Comparison of ENCODE assay signal across 8 cellular contexts in the genomic region with DNA sequence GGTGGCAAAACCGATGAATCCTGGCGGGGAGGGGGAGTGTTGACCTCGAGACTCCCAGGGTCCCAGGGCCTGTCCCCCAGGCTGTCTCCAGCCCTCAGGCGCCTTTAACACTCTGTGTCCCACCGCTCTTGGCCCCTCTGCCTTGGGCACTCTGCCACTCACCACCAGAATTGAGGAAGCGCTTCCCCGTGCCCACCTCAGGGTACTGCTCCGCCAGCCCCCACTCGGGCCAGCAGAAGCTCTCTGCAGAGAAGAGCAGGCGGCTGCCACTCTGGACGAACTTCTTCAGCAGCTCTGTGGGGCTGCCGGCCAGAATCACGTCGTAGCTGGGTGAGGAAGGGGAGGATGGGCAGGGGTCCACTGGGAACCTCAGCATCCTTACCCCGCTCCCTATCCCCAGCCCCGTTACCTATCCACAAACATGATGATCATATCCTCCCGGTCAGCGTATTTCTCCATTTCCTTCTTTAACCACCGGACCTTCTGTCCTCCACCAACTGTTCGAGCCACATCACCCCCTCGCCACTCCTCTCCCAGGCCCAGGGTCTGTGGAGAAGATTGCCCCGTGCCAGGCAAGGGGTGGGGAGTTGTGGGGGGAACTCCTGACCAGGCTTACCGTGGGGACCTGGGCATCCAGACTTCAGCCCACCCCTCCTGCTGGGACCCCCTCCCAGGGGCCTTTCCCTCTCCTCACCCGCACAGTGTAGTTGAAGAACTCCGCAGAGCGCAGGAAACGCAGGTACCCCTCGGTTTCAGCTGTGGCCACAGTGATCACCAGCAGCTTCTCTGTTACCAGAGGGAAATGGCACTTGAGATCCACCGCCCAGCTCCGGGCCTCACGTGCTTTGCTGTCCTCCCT. TPM values are rescaled to one million over a fixed set of nuclear protein-coding genes. Genes with fewer than 3 reads are reported as not detected.
DNase-seq lines count a peak whose midpoint lies in the region; ATAC-seq, FAIRE-seq and TF ChIP-seq lines count a peak whose summit lies in the region.

No MANE protein-coding gene starts in this region.

- WGBS in HepG2 (ENCODE audit: low lambda C conversion rate): 65% methylated on average over 25 of the region's 31 CpGs

- peaks cover 29% of the 10 kb centered on the region for H3K79me2 ChIP-seq in HepG2 (ENCODE audit: insufficient read depth, low read length)

- TF ChIP-seq CTCF in AG04450 (IDR thresholded peaks at IDR 0.05; ENCODE audit: low read depth, low read length): no peak
- TF ChIP-seq CTCF in HepG2 (CRISPR knock-in tag; IDR thresholded peaks at IDR 0.05): no peak
- TF ChIP-seq CTCF in type B pancreatic cell (conservative IDR thresholded peaks at IDR 0.05): no peak

- H3K4me3 ChIP-seq in AG04450 (ENCODE audit: low read depth, low read length) (peak overlapping the region; percentile 92), HepG2 (replicated peaks in 1 of 3; ENCODE audit: insufficient read depth in 1 of 3, low read depth in 2 of 3, low read length in 3 of 3) (peak overlapping the region; percentile 82 to 95 (median 83))

- peak overlapping the region; percentile 91 for H3K4me2 ChIP-seq in HepG2 (ENCODE audit: low read depth, low read length)

- in situ Hi-C loops in HepG2 (cut with HindIII; ENCODE audit: extremely low pct_ligation_motif_present, low pct_unique_long_range_greater_than_20kb): no loop called here

- TSS peak; percentile 65 for BruUV-seq in HepG2 (replicated peaks; lab: Mats Ljungman, UMichigan)

- H3K9me3 Mint-ChIP-seq in type B pancreatic cell: no peaks in the 10 kb centered on the region

- no peak for TF ChIP-seq POLR2A in HepG2 (IDR thresholded peaks at IDR 0.05; ENCODE audit: insufficient read depth in 1 of 2, low read depth in 2 of 2, low read length in 2 of 2)

- H3K27ac ChIP-seq in AG04450 (ENCODE audit: low read depth, low read length) (peak overlapping the region; percentile 2), angular gyrus (ENCODE audit: low read depth, low read length) (peak overlapping the region; percentile 95), HepG2 (ENCODE audit: extremely low read length, insufficient read depth, low read length) (peak overlapping the region; percentile 84)

- peak overlapping the region; percentile 43 for H3K27ac Mint-ChIP-seq in type B pancreatic cell

- no peaks in the 10 kb centered on the region for H3K27me3 Mint-ChIP-seq in type B pancreatic cell

- no peaks in the 10 kb centered on the region for H4K20me1 ChIP-seq in HepG2 (ENCODE audit: insufficient read depth, low read length)

- intact Hi-C loops in HepG2 (cut with micrococcal nuclease; ENCODE audit: unreplicated experiment): loop anchor here (2.0 kb wide), 1 partner anchor 15 kb away; the partner anchor contains the start of gene MOGAT3

- peak overlapping the region; percentile 99 for H3K4me3 Mint-ChIP-seq in type B pancreatic cell

- CTCF ChIA-PET in AG04450 (lab: Charles Lee) (interaction anchor here (1.1 to 2.2 kb wide), 3 partner anchors 24 to 73 kb away, joined by 3 to 26 read pairs (median 7); no protein-coding TSS in a partner anchor), HepG2 (lab: Yijun Ruan, JAX; ENCODE audit: low intra/inter-chr PET ratio, low total read pairs) (interaction anchor here (1.3 kb wide), 1 partner anchor 28 kb away, joined by 5 read pairs; the partner anchor contains the start of gene FIS1)

- H3K9me3 ChIP-seq in AG04450 (ENCODE audit: control insufficient read depth, insufficient read depth, low read length): no peaks in the 10 kb centered on the region; the same call in 1 of the 2 replicates
- no peaks in the 10 kb centered on the region for H3K9me3 ChIP-seq in HepG2 (ENCODE audit: low read length)

- TF ChIP-seq EP300 in HepG2 (IDR thresholded peaks at IDR 0.05; ENCODE audit: low read depth in 2 of 2, low read length in 2 of 2) (no peak), HepG2 (CRISPR knock-in tag; IDR thresholded peaks at IDR 0.05; ENCODE audit: borderline replicate concordance) (no peak)

- peak overlapping the region; percentile 86 for H3K9ac ChIP-seq in HepG2 (ENCODE audit: insufficient read depth, low read depth, low read length)

- POLR2A ChIA-PET in AG04450 (lab: Yijun Ruan, JAX) (interaction anchor here (1.7 to 2.5 kb wide), 2 partner anchors 28 to 72 kb away, joined by 5 to 13 read pairs; no protein-coding TSS in a partner anchor), HepG2 (lab: Yijun Ruan, JAX) (interaction anchor here (1.0 to 11.2 kb wide), 7 partner anchors 12 to 341 kb away, joined by 3 to 202 read pairs (median 8); partner anchors contain the start of genes CLDN15, FIS1, MOGAT3 and SRRT)

- no peak for TF ChIP-seq RAD21 in HepG2 (CRISPR knock-in tag; IDR thresholded peaks at IDR 0.05)

- DNase-seq in AG04450 (ENCODE audit: low read depth, low spot score) (no peak), HCEC 1CT (peak; percentile 7), HepG2 (ENCODE audit: low spot score) (no peak), type B pancreatic cell (ENCODE audit: extremely low spot score, unreplicated experiment) (no peak), dermis blood vessel endothelial cell (no peak), dedifferentiated amniotic fluid mesenchymal stem cell (ENCODE audit: extremely low spot score) (no peak)
- no peak for DNase-seq in stimulated activated naive CD4-positive, alpha-beta T cell treated with Interleukin-2 at 50 U/mL for 16 hours (lab: John Stamatoyannopoulos, UW)

- no peaks in the 10 kb centered on the region for H3K27me3 ChIP-seq in AG04450 (ENCODE audit: control insufficient read depth, insufficient read depth, low read length)
- no peaks in the 10 kb centered on the region; a peak in 1 of 5 replicates for H3K27me3 ChIP-seq in HepG2 (ENCODE audit: control insufficient read depth in 1 of 2, insufficient read depth in 2 of 2, low read length in 2 of 2)

- H3K36me3 ChIP-seq in HepG2 (replicated peaks in 1 of 2; ENCODE audit: control insufficient read depth in 1 of 2, insufficient read depth in 2 of 2, low read length in 2 of 2): peaks cover 5 to 14% of the 10 kb centered on the region in 2 experiments; a peak in 3 of 5 replicates

- H3K36me3 Mint-ChIP-seq in type B pancreatic cell: peaks cover 3% of the 10 kb centered on the region

- ATAC-seq in HepG2: no peak

- peaks cover 44% of the 10 kb centered on the region for H3K4me1 ChIP-seq in HepG2 (ENCODE audit: insufficient read depth, low read length)

- H2AFZ ChIP-seq in HepG2 (ENCODE audit: low read length): no peak overlapping the region

- H3K4me1 Mint-ChIP-seq in type B pancreatic cell (ENCODE audit: unreplicated experiment): peaks cover 19% of the 10 kb centered on the region

- FAIRE-seq in HepG2 (lab: Jason Lieb, UNC): no peak

RNA-seq across cellular contexts. Expression of gene PLOD3, which starts 1.2 kb away (rescaled TPM):
- 60.6 and 86.9 TPM in 2 replicates for polyA plus RNA-seq in AG04450 (2011; rRNA removed)
- polyA minus RNA-seq in AG04450 (2011; rRNA and poly(A)+ RNA removed): 57.3 and 84.1 TPM in 2 replicates
- 22.2 and 67.4 TPM in 2 replicates for total RNA-seq in HepG2 (2016; rRNA removed; fragmentation: Illumina TruSeq; extraction: Trizol)
- 23.9 and 25.4 TPM in 2 replicates for total RNA-seq in HepG2 (2016; cell fraction: cytosol; rRNA removed; fragmentation: Illumina TruSeq; extraction: Trizol; ENCODE audit: low read depth)
- 20.2 and 72.6 TPM in 2 replicates for total RNA-seq in HepG2 (2016; cell fraction: insoluble cytoplasmic fraction; rRNA removed; fragmentation: Illumina TruSeq; extraction: Trizol)
- total RNA-seq in HepG2 (2016; cell fraction: membrane; rRNA removed; fragmentation: Illumina TruSeq; extraction: Trizol): 24.4 and 25.4 TPM in 2 replicates
- 63.9 and 86.6 TPM in 2 replicates for total RNA-seq in HepG2 (2016; cell fraction: nucleus; rRNA removed; fragmentation: Illumina TruSeq; extraction: Trizol)
- polyA plus RNA-seq in HepG2 (2011; rRNA removed): 65.8 and 69.0 TPM in 2 replicates
- 46.3 and 69.3 TPM in 2 replicates for polyA plus RNA-seq in HepG2 (2011; cell fraction: cytosol; rRNA removed)
- 162 and 195 TPM in 2 replicates for polyA plus RNA-seq in HepG2 (2011; cell fraction: nucleus; rRNA removed)
- polyA plus RNA-seq in HepG2 (2012): 53.0 and 94.8 TPM in 2 replicates
- polyA plus RNA-seq in HepG2 (2016; cell fraction: cytosol; fragmentation: Illumina TruSeq; extraction: Trizol; ENCODE audit: low read depth): 12.2 and 13.8 TPM in 2 replicates
- polyA plus RNA-seq in HepG2 (2016; cell fraction: insoluble cytoplasmic fraction; fragmentation: Illumina TruSeq; extraction: Trizol; ENCODE audit: low read depth): 27.9 and 38.5 TPM in 2 replicates
- 21.2 and 23.4 TPM in 2 replicates for polyA plus RNA-seq in HepG2 (2016; cell fraction: membrane; fragmentation: Illumina TruSeq; extraction: Trizol; ENCODE audit: low read depth)
- 217 and 227 TPM in 2 replicates for polyA plus RNA-seq in HepG2 (2016; cell fraction: nucleus; fragmentation: Illumina TruSeq; extraction: Trizol; ENCODE audit: insufficient read depth, low read depth)
- 44.4 and 96.8 TPM in 2 replicates for polyA minus RNA-seq in HepG2 (2011; rRNA and poly(A)+ RNA removed; ENCODE audit: low replicate concordance)
- polyA minus RNA-seq in HepG2 (2011; cell fraction: cytosol; rRNA and poly(A)+ RNA removed): 55.0 and 69.8 TPM in 2 replicates
- 37.7 and 50.2 TPM in 2 replicates for polyA minus RNA-seq in HepG2 (2011; cell fraction: nucleus; rRNA and poly(A)+ RNA removed)
- total RNA-seq in type B pancreatic cell (ENCODE audit: low replicate concordance): 37.5 and 65.7 TPM in 2 replicates
- 54.1 and 104 TPM in 2 replicates for total RNA-seq in dermis blood vessel endothelial cell

RNA-seq across cellular contexts. Expression of gene ZNHIT1, which starts 1.7 kb away (rescaled TPM):
- polyA plus RNA-seq in AG04450 (2011; rRNA removed): 36.0 and 46.2 TPM in 2 replicates
- 27.6 and 30.3 TPM in 2 replicates for polyA minus RNA-seq in AG04450 (2011; rRNA and poly(A)+ RNA removed)
- 64.5 and 66.5 TPM in 2 replicates for total RNA-seq in HepG2 (2016; rRNA removed; fragmentation: Illumina TruSeq; extraction: Trizol)
- total RNA-seq in HepG2 (2016; cell fraction: cytosol; rRNA removed; fragmentation: Illumina TruSeq; extraction: Trizol; ENCODE audit: low read depth): 64.0 and 69.5 TPM in 2 replicates
- total RNA-seq in HepG2 (2016; cell fraction: insoluble cytoplasmic fraction; rRNA removed; fragmentation: Illumina TruSeq; extraction: Trizol): 68.4 and 76.1 TPM in 2 replicates
- total RNA-seq in HepG2 (2016; cell fraction: membrane; rRNA removed; fragmentation: Illumina TruSeq; extraction: Trizol): 53.8 and 60.2 TPM in 2 replicates
- total RNA-seq in HepG2 (2016; cell fraction: nucleus; rRNA removed; fragmentation: Illumina TruSeq; extraction: Trizol): 26.8 and 31.3 TPM in 2 replicates
- polyA plus RNA-seq in HepG2 (2011; rRNA removed): 32.5 and 36.8 TPM in 2 replicates
- polyA plus RNA-seq in HepG2 (2011; cell fraction: cytosol; rRNA removed): 42.7 and 52.4 TPM in 2 replicates
- 23.5 and 25.9 TPM in 2 replicates for polyA plus RNA-seq in HepG2 (2011; cell fraction: nucleus; rRNA removed)
- 41.6 and 44.7 TPM in 2 replicates for polyA plus RNA-seq in HepG2 (2012)
- 71.9 and 73.7 TPM in 2 replicates for polyA plus RNA-seq in HepG2 (2016; cell fraction: cytosol; fragmentation: Illumina TruSeq; extraction: Trizol; ENCODE audit: low read depth)
- polyA plus RNA-seq in HepG2 (2016; cell fraction: insoluble cytoplasmic fraction; fragmentation: Illumina TruSeq; extraction: Trizol; ENCODE audit: low read depth): 68.8 and 69.1 TPM in 2 replicates
- 47.5 and 51.9 TPM in 2 replicates for polyA plus RNA-seq in HepG2 (2016; cell fraction: membrane; fragmentation: Illumina TruSeq; extraction: Trizol; ENCODE audit: low read depth)
- 57.2 and 62.8 TPM in 2 replicates for polyA plus RNA-seq in HepG2 (2016; cell fraction: nucleus; fragmentation: Illumina TruSeq; extraction: Trizol; ENCODE audit: insufficient read depth, low read depth)
- 23.4 and 35.9 TPM in 2 replicates for polyA minus RNA-seq in HepG2 (2011; rRNA and poly(A)+ RNA removed; ENCODE audit: low replicate concordance)
- polyA minus RNA-seq in HepG2 (2011; cell fraction: cytosol; rRNA and poly(A)+ RNA removed): 21.7 and 22.1 TPM in 2 replicates
- 5.4 and 6.3 TPM in 2 replicates for polyA minus RNA-seq in HepG2 (2011; cell fraction: nucleus; rRNA and poly(A)+ RNA removed)
- total RNA-seq in type B pancreatic cell (ENCODE audit: low replicate concordance): 61.1 and 68.7 TPM in 2 replicates
- 70.9 and 122 TPM in 2 replicates for total RNA-seq in dermis blood vessel endothelial cell

RNA-seq across cellular contexts. Expression of gene MOGAT3, which starts 15.4 kb away (rescaled TPM):
- not detected in 2 replicates for polyA plus RNA-seq in AG04450 (2011; rRNA removed)
- polyA minus RNA-seq in AG04450 (2011; rRNA and poly(A)+ RNA removed): not detected in 2 replicates
- total RNA-seq in HepG2 (2016; rRNA removed; fragmentation: Illumina TruSeq; extraction: Trizol): 5.5 and 22.5 TPM in 2 replicates
- 4.9 TPM in 2 replicates for total RNA-seq in HepG2 (2016; cell fraction: cytosol; rRNA removed; fragmentation: Illumina TruSeq; extraction: Trizol; ENCODE audit: low read depth)
- total RNA-seq in HepG2 (2016; cell fraction: insoluble cytoplasmic fraction; rRNA removed; fragmentation: Illumina TruSeq; extraction: Trizol): 5.7 and 22.7 TPM in 2 replicates
- 4.8 and 5.0 TPM in 2 replicates for total RNA-seq in HepG2 (2016; cell fraction: membrane; rRNA removed; fragmentation: Illumina TruSeq; extraction: Trizol)
- total RNA-seq in HepG2 (2016; cell fraction: nucleus; rRNA removed; fragmentation: Illumina TruSeq; extraction: Trizol): 38.2 and 46.4 TPM in 2 replicates
- 30.5 and 39.2 TPM in 2 replicates for polyA plus RNA-seq in HepG2 (2011; rRNA removed)
- 16.6 and 17.2 TPM in 2 replicates for polyA plus RNA-seq in HepG2 (2011; cell fraction: cytosol; rRNA removed)
- 82.9 and 84.5 TPM in 2 replicates for polyA plus RNA-seq in HepG2 (2011; cell fraction: nucleus; rRNA removed)
- 17.1 and 24.2 TPM in 2 replicates for polyA plus RNA-seq in HepG2 (2012)
- 1.8 and 2.5 TPM in 2 replicates for polyA plus RNA-seq in HepG2 (2016; cell fraction: cytosol; fragmentation: Illumina TruSeq; extraction: Trizol; ENCODE audit: low read depth)
- polyA plus RNA-seq in HepG2 (2016; cell fraction: insoluble cytoplasmic fraction; fragmentation: Illumina TruSeq; extraction: Trizol; ENCODE audit: low read depth): 5.6 and 6.9 TPM in 2 replicates
- 2.9 and 3.0 TPM in 2 replicates for polyA plus RNA-seq in HepG2 (2016; cell fraction: membrane; fragmentation: Illumina TruSeq; extraction: Trizol; ENCODE audit: low read depth)
- polyA plus RNA-seq in HepG2 (2016; cell fraction: nucleus; fragmentation: Illumina TruSeq; extraction: Trizol; ENCODE audit: insufficient read depth, low read depth): 38.7 and 42.5 TPM in 2 replicates
- polyA minus RNA-seq in HepG2 (2011; rRNA and poly(A)+ RNA removed; ENCODE audit: low replicate concordance): 121 TPM in 1 of 2 replicates, not detected in the other
- polyA minus RNA-seq in HepG2 (2011; cell fraction: cytosol; rRNA and poly(A)+ RNA removed): 14.9 and 15.6 TPM in 2 replicates
- 233 and 284 TPM in 2 replicates for polyA minus RNA-seq in HepG2 (2011; cell fraction: nucleus; rRNA and poly(A)+ RNA removed)
- 0.94 and 1.1 TPM in 2 replicates for total RNA-seq in type B pancreatic cell (ENCODE audit: low replicate concordance)
- total RNA-seq in dermis blood vessel endothelial cell: not detected in 2 replicates

RNA-seq across cellular contexts. Expression of gene CLDN15, which starts 21.4 kb away (rescaled TPM):
- polyA plus RNA-seq in AG04450 (2011; rRNA removed) (3.0 and 3.3 TPM in 2 replicates), HepG2 (2011; rRNA removed) (17.8 and 20.6 TPM in 2 replicates)
- 3.4 and 3.8 TPM in 2 replicates for polyA minus RNA-seq in AG04450 (2011; rRNA and poly(A)+ RNA removed)
- total RNA-seq in HepG2 (2016; rRNA removed; fragmentation: Illumina TruSeq; extraction: Trizol) (2.2 and 7.1 TPM in 2 replicates), type B pancreatic cell (ENCODE audit: low replicate concordance) (9.5 and 16.3 TPM in 2 replicates), dermis blood vessel endothelial cell (2.3 and 6.5 TPM in 2 replicates)
- total RNA-seq in HepG2 (2016; cell fraction: cytosol; rRNA removed; fragmentation: Illumina TruSeq; extraction: Trizol; ENCODE audit: low read depth): 1.6 and 1.9 TPM in 2 replicates
- total RNA-seq in HepG2 (2016; cell fraction: insoluble cytoplasmic fraction; rRNA removed; fragmentation: Illumina TruSeq; extraction: Trizol): 1.7 and 7.0 TPM in 2 replicates
- 2.3 and 3.3 TPM in 2 replicates for total RNA-seq in HepG2 (2016; cell fraction: membrane; rRNA removed; fragmentation: Illumina TruSeq; extraction: Trizol)
- 8.2 and 12.3 TPM in 2 replicates for total RNA-seq in HepG2 (2016; cell fraction: nucleus; rRNA removed; fragmentation: Illumina TruSeq; extraction: Trizol)
- polyA plus RNA-seq in HepG2 (2011; cell fraction: cytosol; rRNA removed): 5.9 and 8.1 TPM in 2 replicates
- 79.5 and 89.0 TPM in 2 replicates for polyA plus RNA-seq in HepG2 (2011; cell fraction: nucleus; rRNA removed)
- 7.2 and 11.3 TPM in 2 replicates for polyA plus RNA-seq in HepG2 (2012)
- polyA plus RNA-seq in HepG2 (2016; cell fraction: cytosol; fragmentation: Illumina TruSeq; extraction: Trizol; ENCODE audit: low read depth): 1.8 and 1.9 TPM in 2 replicates
- polyA plus RNA-seq in HepG2 (2016; cell fraction: insoluble cytoplasmic fraction; fragmentation: Illumina TruSeq; extraction: Trizol; ENCODE audit: low read depth): 2.5 and 3.3 TPM in 2 replicates
- 2.7 and 4.4 TPM in 2 replicates for polyA plus RNA-seq in HepG2 (2016; cell fraction: membrane; fragmentation: Illumina TruSeq; extraction: Trizol; ENCODE audit: low read depth)
- polyA plus RNA-seq in HepG2 (2016; cell fraction: nucleus; fragmentation: Illumina TruSeq; extraction: Trizol; ENCODE audit: insufficient read depth, low read depth): 36.5 and 40.0 TPM in 2 replicates
- 15.5 and 16.2 TPM in 2 replicates for polyA minus RNA-seq in HepG2 (2011; rRNA and poly(A)+ RNA removed; ENCODE audit: low replicate concordance)
- polyA minus RNA-seq in HepG2 (2011; cell fraction: cytosol; rRNA and poly(A)+ RNA removed): 2.0 and 3.3 TPM in 2 replicates
- polyA minus RNA-seq in HepG2 (2011; cell fraction: nucleus; rRNA and poly(A)+ RNA removed): 18.2 TPM in 2 replicates

RNA-seq across cellular contexts. Expression of gene FIS1, which starts 28.7 kb away (rescaled TPM):
- 170 and 198 TPM in 2 replicates for polyA plus RNA-seq in AG04450 (2011; rRNA removed)
- polyA minus RNA-seq in AG04450 (2011; rRNA and poly(A)+ RNA removed): 67.2 and 76.8 TPM in 2 replicates
- 97.5 and 122 TPM in 2 replicates for total RNA-seq in HepG2 (2016; rRNA removed; fragmentation: Illumina TruSeq; extraction: Trizol)
- total RNA-seq in HepG2 (2016; cell fraction: cytosol; rRNA removed; fragmentation: Illumina TruSeq; extraction: Trizol; ENCODE audit: low read depth): 100 and 125 TPM in 2 replicates
- total RNA-seq in HepG2 (2016; cell fraction: insoluble cytoplasmic fraction; rRNA removed; fragmentation: Illumina TruSeq; extraction: Trizol): 102 and 131 TPM in 2 replicates
- total RNA-seq in HepG2 (2016; cell fraction: membrane; rRNA removed; fragmentation: Illumina TruSeq; extraction: Trizol): 121 and 149 TPM in 2 replicates
- total RNA-seq in HepG2 (2016; cell fraction: nucleus; rRNA removed; fragmentation: Illumina TruSeq; extraction: Trizol): 45.4 and 52.1 TPM in 2 replicates
- 97.5 and 101 TPM in 2 replicates for polyA plus RNA-seq in HepG2 (2011; rRNA removed)
- 160 and 210 TPM in 2 replicates for polyA plus RNA-seq in HepG2 (2011; cell fraction: cytosol; rRNA removed)
- 129 and 133 TPM in 2 replicates for polyA plus RNA-seq in HepG2 (2011; cell fraction: nucleus; rRNA removed)
- polyA plus RNA-seq in HepG2 (2012): 51.7 and 63.6 TPM in 2 replicates
- 123 and 156 TPM in 2 replicates for polyA plus RNA-seq in HepG2 (2016; cell fraction: cytosol; fragmentation: Illumina TruSeq; extraction: Trizol; ENCODE audit: low read depth)
- polyA plus RNA-seq in HepG2 (2016; cell fraction: insoluble cytoplasmic fraction; fragmentation: Illumina TruSeq; extraction: Trizol; ENCODE audit: low read depth): 123 and 128 TPM in 2 replicates
- polyA plus RNA-seq in HepG2 (2016; cell fraction: membrane; fragmentation: Illumina TruSeq; extraction: Trizol; ENCODE audit: low read depth): 120 and 131 TPM in 2 replicates
- 87.9 and 91.1 TPM in 2 replicates for polyA plus RNA-seq in HepG2 (2016; cell fraction: nucleus; fragmentation: Illumina TruSeq; extraction: Trizol; ENCODE audit: insufficient read depth, low read depth)
- polyA minus RNA-seq in HepG2 (2011; rRNA and poly(A)+ RNA removed; ENCODE audit: low replicate concordance): 39.1 and 61.0 TPM in 2 replicates
- polyA minus RNA-seq in HepG2 (2011; cell fraction: cytosol; rRNA and poly(A)+ RNA removed): 19.9 and 20.4 TPM in 2 replicates
- 35.4 and 38.3 TPM in 2 replicates for polyA minus RNA-seq in HepG2 (2011; cell fraction: nucleus; rRNA and poly(A)+ RNA removed)
- total RNA-seq in type B pancreatic cell (ENCODE audit: low replicate concordance): 110 and 114 TPM in 2 replicates
- total RNA-seq in dermis blood vessel endothelial cell: 189 and 330 TPM in 2 replicates

Comparison
In these comparisons a context has a peak if more than half of its experiments do, and no peak if none do; other contexts are left out.
1. H3K27ac ChIP-seq: peak in every context shown above with its lines; median percentile 95 in angular gyrus; 84 in HepG2; 2 in AG04450.